In the genomic region with DNA sequence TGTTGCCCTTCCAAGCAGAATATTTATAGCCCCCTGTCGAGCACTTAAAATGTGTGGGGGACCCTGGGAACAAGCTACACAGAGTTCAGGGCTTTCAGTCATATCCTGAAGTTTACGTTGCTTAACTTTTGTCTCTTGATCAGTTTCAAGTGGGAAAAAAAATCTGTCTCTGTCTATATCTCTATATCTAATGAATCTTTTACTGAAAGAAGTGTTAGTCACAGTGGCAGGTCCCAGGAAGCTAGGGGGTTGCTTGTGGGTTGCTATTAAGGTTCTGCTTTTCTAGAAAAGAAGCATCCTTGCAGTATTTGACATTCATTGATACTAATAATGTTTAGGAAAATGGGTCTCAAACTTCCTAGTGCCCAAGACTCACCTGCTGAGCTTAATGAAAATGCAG, we compare ENCODE assay signal across 14 cellular contexts.
DNase-seq lines count a peak whose midpoint lies in the region; ATAC-seq, FAIRE-seq and TF ChIP-seq lines count a peak whose summit lies in the region.
"Had no signal": no experiment of that assay in that cellular context is flagged by ENCODE, and none has a peak within 500 bp of the region (broad histone marks: within the 10 kb centered on the region; RNA-seq: fewer than 3 reads in every experiment).

No MANE protein-coding gene starts in this region.

- peaks cover 48% of the 10 kb centered on the region for H3K36me3 Mint-ChIP-seq in activated CD4-positive, alpha-beta T cell treated with anti-CD3 and anti-CD28 coated beads, Interleukin-2, amount 10 ng/mL, durations not matched to agents 24 days and 14 days (ENCODE audit: low read depth)
- no peaks in the 10 kb centered on the region for H3K36me3 Mint-ChIP-seq in T-helper 2 cell treated with Interferon-gamma antibody and Interleukin-4, amounts not matched to agents 5 μg/mL and 100 μg/mL, for 36 hours (ENCODE audit: low read depth)

- H3K4me3 ChIP-seq in mesenchymal stem cell (ENCODE audit: insufficient read depth in 1 of 2, low read depth in 1 of 2, low read length in 2 of 2) (no peak overlapping the region), left lung (no peak overlapping the region), aorta (ENCODE audit: low read length in 2 of 2) (no peak overlapping the region)
- H3K4me3 ChIP-seq: vagina had no signal

- FAIRE-seq in GM12892 (lab: Jason Lieb, UNC), result peak; percentile 67

- no peak overlapping the region for H3K27ac ChIP-seq in mesenchymal stem cell (ENCODE audit: low read length, poor library complexity, severe bottlenecking)
- H3K27ac ChIP-seq in left lung, result no peak overlapping the region
- no peak overlapping the region for H3K27ac ChIP-seq in aorta (ENCODE audit: low read depth in 1 of 2, low read length in 2 of 2)
- H3K27ac ChIP-seq: vagina had no signal

- no peak overlapping the region for H3K14ac ChIP-seq in mesenchymal stem cell (ENCODE audit: low read length in 2 of 2)

- H4K8ac ChIP-seq in mesenchymal stem cell (ENCODE audit: low read length), result no peak overlapping the region

- no peak overlapping the region for H2AK5ac ChIP-seq in mesenchymal stem cell (ENCODE audit: low read length, severe bottlenecking)

- H2BK5ac ChIP-seq in mesenchymal stem cell (ENCODE audit: low read depth, low read length, poor library complexity, severe bottlenecking), result no peak overlapping the region

- peaks cover 3% of the 10 kb centered on the region for H3K9me3 Mint-ChIP-seq in activated CD4-positive, alpha-beta T cell treated with anti-CD3 and anti-CD28 coated beads, Interleukin-2, amount 10 ng/mL, durations not matched to agents 24 days and 14 days
- no peaks in the 10 kb centered on the region for H3K9me3 Mint-ChIP-seq in T-helper 2 cell treated with Interferon-gamma antibody and Interleukin-4, amounts not matched to agents 5 μg/mL and 100 μg/mL, for 36 hours
- H3K9me3 Mint-ChIP-seq: activated naive CD4-positive, alpha-beta T cell treated with anti-CD3 and anti-CD28 coated beads, Interleukin-2, amount 50 U/mL, for 72 hours had no signal

- no peak overlapping the region for H3K23ac ChIP-seq in mesenchymal stem cell (ENCODE audit: low read length in 2 of 2)

- no peak overlapping the region for H3K4ac ChIP-seq in mesenchymal stem cell (ENCODE audit: low read depth in 1 of 2, low read length in 2 of 2)

- no peak for TF ChIP-seq POLR2A in GM12892 (IDR thresholded peaks at IDR 0.05; ENCODE audit: low read depth, low read length)

- H3K27ac Mint-ChIP-seq in activated CD4-positive, alpha-beta T cell treated with anti-CD3 and anti-CD28 coated beads, Interleukin-2, amount 10 ng/mL, durations not matched to agents 24 days and 14 days, result peak overlapping the region; percentile 84
- H3K27ac Mint-ChIP-seq in T-helper 2 cell treated with Interferon-gamma antibody and Interleukin-4, amounts not matched to agents 5 μg/mL and 100 μg/mL, for 36 hours, result peak overlapping the region; percentile 41

- no peaks in the 10 kb centered on the region for H3K27me3 Mint-ChIP-seq in activated CD4-positive, alpha-beta T cell treated with anti-CD3 and anti-CD28 coated beads, Interleukin-2, amount 10 ng/mL, durations not matched to agents 24 days and 14 days
- no peaks in the 10 kb centered on the region for H3K27me3 Mint-ChIP-seq in T-helper 2 cell treated with Interferon-gamma antibody and Interleukin-4, amounts not matched to agents 5 μg/mL and 100 μg/mL, for 36 hours (ENCODE audit: low read depth)

- H3K4me2 ChIP-seq in mesenchymal stem cell (ENCODE audit: low read length, poor library complexity, severe bottlenecking), result no peak overlapping the region

- H3K36me3 ChIP-seq in mesenchymal stem cell (ENCODE audit: control insufficient read depth in 1 of 2, insufficient read depth in 2 of 2, low read depth in 1 of 2, low read length in 2 of 2) (no peaks in the 10 kb centered on the region), left lung (no peaks in the 10 kb centered on the region), aorta (ENCODE audit: control insufficient read depth in 1 of 2, insufficient read depth in 2 of 2, low read length in 1 of 2) (peaks cover 0 to 2% of the 10 kb centered on the region in 2 donors)
- H3K36me3 ChIP-seq: vagina had no signal

- H2BK120ac ChIP-seq in mesenchymal stem cell (ENCODE audit: low read depth, low read length), result no peak overlapping the region

- H2AFZ ChIP-seq in mesenchymal stem cell (ENCODE audit: low read depth, low read length), result no peak overlapping the region

- TF ChIP-seq CTCF in left lung (IDR thresholded peaks at IDR 0.05), result no peak

- no peak for DNase-seq in activated CD4-positive, alpha-beta T cell treated with anti-CD3 and anti-CD28 coated beads, Interleukin-2, amount 10 ng/mL, durations not matched to agents 24 days and 14 days
- no peak for DNase-seq in activated CD4-positive, alpha-beta T cell treated with anti-CD3 and anti-CD28 coated beads, Interleukin-2, amount 50 U/mL, for 4 hours
- no peak for DNase-seq in GM12892 (ENCODE audit: insufficient read length)
- DNase-seq in T-helper 2 cell treated with Interferon-gamma antibody and Interleukin-4, amounts not matched to agents 5 μg/mL and 100 μg/mL, for 36 hours (ENCODE audit: low spot score), result peak; percentile 39
- DNase-seq in mesenchymal stem cell, result peak; percentile 59
- no peak for DNase-seq in left lung
- no peak for DNase-seq in AG08396 (ENCODE audit: low spot score)
- DNase-seq in aorta, result no peak
- DNase-seq: foreskin melanocyte; mammary epithelial cell; NCI-H146; stimulated activated naive CD4-positive, alpha-beta T cell had no signal

- H4K91ac ChIP-seq in mesenchymal stem cell (ENCODE audit: low read length), result no peak overlapping the region

- H3K9me3 ChIP-seq in mesenchymal stem cell (ENCODE audit: control insufficient read depth, low read length) (no peaks in the 10 kb centered on the region), left lung (no peaks in the 10 kb centered on the region), aorta (ENCODE audit: control insufficient read depth, low read length) (no peaks in the 10 kb centered on the region)
- H3K9me3 ChIP-seq: vagina had no signal

- H3K9ac ChIP-seq in mesenchymal stem cell (ENCODE audit: low read length), result no peak overlapping the region

- peak overlapping the region; percentile 58 for H3K4me3 Mint-ChIP-seq in activated CD4-positive, alpha-beta T cell treated with anti-CD3 and anti-CD28 coated beads, Interleukin-2, amount 10 ng/mL, durations not matched to agents 24 days and 14 days
- H3K4me3 Mint-ChIP-seq in T-helper 2 cell treated with Interferon-gamma antibody and Interleukin-4, amounts not matched to agents 5 μg/mL and 100 μg/mL, for 36 hours, result peak overlapping the region; percentile 18

- H2BK15ac ChIP-seq in mesenchymal stem cell (ENCODE audit: low read depth, poor library complexity, severe bottlenecking), result no peak overlapping the region

- H3K79me1 ChIP-seq in mesenchymal stem cell (replicated peaks; ENCODE audit: low read length, poor library complexity, severe bottlenecking), result no peaks in the 10 kb centered on the region

- H2BK12ac ChIP-seq in mesenchymal stem cell (ENCODE audit: low read length in 2 of 2), result no peak overlapping the region

- peaks cover 8% of the 10 kb centered on the region for H3K4me1 ChIP-seq in mesenchymal stem cell (ENCODE audit: control insufficient read depth, insufficient read depth, low read depth, low read length)
- peaks cover 0 to 10% of the 10 kb centered on the region in 2 donors for H3K4me1 ChIP-seq in left lung
- no peaks in the 10 kb centered on the region for H3K4me1 ChIP-seq in aorta (ENCODE audit: control insufficient read depth in 1 of 2, insufficient read depth in 2 of 2, low read length in 2 of 2)

- no peak overlapping the region for H3K18ac ChIP-seq in mesenchymal stem cell (ENCODE audit: low read depth in 1 of 2, low read length in 2 of 2)

- H3K4me1 Mint-ChIP-seq in activated CD4-positive, alpha-beta T cell treated with anti-CD3 and anti-CD28 coated beads, Interleukin-2, amount 10 ng/mL, durations not matched to agents 24 days and 14 days, result peaks cover 45% of the 10 kb centered on the region
- H3K4me1 Mint-ChIP-seq in T-helper 2 cell treated with Interferon-gamma antibody and Interleukin-4, amounts not matched to agents 5 μg/mL and 100 μg/mL, for 36 hours (ENCODE audit: low read depth), result peaks cover 37% of the 10 kb centered on the region

- ATAC-seq in left lung (no peak), aorta (ENCODE audit: low FRiP score) (no peak)

- intact Hi-C loops in activated CD4-positive, alpha-beta T cell treated with anti-CD3 and anti-CD28 coated beads, Interleukin-2, amount 10 ng/mL, durations not matched to agents 24 days and 14 days (cut with micrococcal nuclease), result loop anchor here (5.0 kb wide), 1 partner anchor 190 kb away; the partner anchor contains the start of gene TIAM2
- intact Hi-C loops in left lung (cut with DNase I), result loop anchor here in 1 of 2 donors (5.0 kb wide), 1 partner anchor 60 kb away; no protein-coding TSS in a partner anchor
- intact Hi-C loops in aorta (cut with DNase I), result no loop called here

- WGBS in mesenchymal stem cell, result 30% methylated on average over 2 of the region's 2 CpGs
- 24 to 29% methylated on average over 2 of the region's 2 CpGs for WGBS in aorta, 2 donors

- H3K27me3 ChIP-seq in mesenchymal stem cell (ENCODE audit: control insufficient read depth in 1 of 2, insufficient read depth in 1 of 2, low read length in 2 of 2) (no peaks in the 10 kb centered on the region), left lung (no peaks in the 10 kb centered on the region), aorta (ENCODE audit: control insufficient read depth in 1 of 2, insufficient read depth in 2 of 2, low read length in 1 of 2) (no peaks in the 10 kb centered on the region)
- H3K27me3 ChIP-seq: vagina had no signal

Comparison
In these comparisons a context has a peak if more than half of its experiments do, and no peak if none do; other contexts are left out.
1. DNase-seq: peak in T-helper 2 cell treated with Interferon-gamma antibody and Interleukin-4, amounts not matched to agents 5 μg/mL and 100 μg/mL, for 36 hours (single experiment) and mesenchymal stem cell (single experiment); none in activated CD4-positive, alpha-beta T cell treated with anti-CD3 and anti-CD28 coated beads, Interleukin-2, amount 10 ng/mL, durations not matched to agents 24 days and 14 days (single experiment), activated CD4-positive, alpha-beta T cell treated with anti-CD3 and anti-CD28 coated beads, Interleukin-2, amount 50 U/mL, for 4 hours (0 of 2), GM12892 (single experiment), left lung (0 of 2), AG08396 (single experiment) and aorta (0 of 2).